In the genomic region with DNA sequence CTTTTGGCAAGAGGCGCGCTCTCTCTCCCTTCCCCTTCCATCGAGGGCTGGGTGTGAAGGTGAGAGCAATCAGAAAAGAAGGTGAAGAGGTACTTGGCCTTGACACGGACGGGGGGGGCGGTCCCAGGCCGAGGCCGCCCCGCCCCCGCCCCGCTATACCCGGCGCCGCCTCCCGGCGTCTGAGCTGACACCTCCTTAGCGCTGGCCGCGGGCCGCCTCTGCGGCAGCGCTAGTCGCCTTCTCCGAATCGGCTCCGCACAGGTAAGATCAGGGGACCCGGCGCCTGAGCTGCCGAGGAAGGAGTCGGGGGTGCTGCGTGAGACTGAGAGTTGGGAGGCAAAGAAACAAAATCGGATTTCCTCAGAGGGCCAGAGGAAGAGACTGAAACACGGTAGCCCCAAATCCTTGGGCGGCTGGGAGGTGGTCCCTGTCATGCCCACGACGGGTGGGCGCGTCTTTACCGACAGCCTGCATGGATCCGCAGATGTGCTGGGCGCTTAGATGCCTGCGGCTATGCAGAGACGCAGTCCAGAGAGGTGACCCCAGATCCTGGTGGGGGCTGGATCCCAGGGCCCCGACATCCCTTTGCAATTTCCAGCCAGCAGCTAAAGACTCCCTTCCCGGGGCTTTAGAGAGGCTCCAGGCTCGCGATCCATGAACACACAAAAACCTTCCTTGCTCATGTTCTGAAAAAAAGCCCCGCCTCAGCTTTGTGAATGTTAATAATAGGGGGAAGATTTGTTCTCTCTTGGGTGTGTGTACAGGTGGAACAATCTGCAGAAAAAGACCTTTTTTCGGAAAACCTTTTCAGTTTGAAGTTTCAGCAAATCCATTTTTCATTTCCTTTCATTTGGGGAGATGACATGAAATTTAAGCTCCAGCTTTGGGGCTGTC, we compare ENCODE assay signal across 9 cellular contexts. TPM values are rescaled to one million over a fixed set of nuclear protein-coding genes. Genes with fewer than 3 reads are reported as not detected.
DNase-seq lines count a peak whose midpoint lies in the region; ATAC-seq, FAIRE-seq and TF ChIP-seq lines count a peak whose summit lies in the region.
"Had no signal": no experiment of that assay in that cellular context is flagged by ENCODE, and none has a peak within 500 bp of the region (broad histone marks: within the 10 kb centered on the region; RNA-seq: fewer than 3 reads in every experiment).

A gene with protein sequence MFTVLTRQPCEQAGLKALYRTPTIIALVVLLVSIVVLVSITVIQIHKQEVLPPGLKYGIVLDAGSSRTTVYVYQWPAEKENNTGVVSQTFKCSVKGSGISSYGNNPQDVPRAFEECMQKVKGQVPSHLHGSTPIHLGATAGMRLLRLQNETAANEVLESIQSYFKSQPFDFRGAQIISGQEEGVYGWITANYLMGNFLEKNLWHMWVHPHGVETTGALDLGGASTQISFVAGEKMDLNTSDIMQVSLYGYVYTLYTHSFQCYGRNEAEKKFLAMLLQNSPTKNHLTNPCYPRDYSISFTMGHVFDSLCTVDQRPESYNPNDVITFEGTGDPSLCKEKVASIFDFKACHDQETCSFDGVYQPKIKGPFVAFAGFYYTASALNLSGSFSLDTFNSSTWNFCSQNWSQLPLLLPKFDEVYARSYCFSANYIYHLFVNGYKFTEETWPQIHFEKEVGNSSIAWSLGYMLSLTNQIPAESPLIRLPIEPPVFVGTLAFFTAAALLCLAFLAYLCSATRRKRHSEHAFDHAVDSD (plus strand): TSS at position 184 of the 894 bp plus-strand sequence. CDS start 874 bp downstream, outside the sequence.

- ATAC-seq in T-helper 17 cell (peak; percentile 87), GM21576 (IDR thresholded peaks at IDR 0.05; ENCODE audit: unreplicated experiment) (no peak), GM21786 (IDR thresholded peaks at IDR 0.05; ENCODE audit: unreplicated experiment) (no peak)

- peak within 1 kb of the TSS; percentile 46 to 51 (median 48) for H3K4me3 ChIP-seq in mammary epithelial cell (replicated peaks in 1 of 3; ENCODE audit: insufficient read depth in 1 of 3, low read depth in 2 of 3, low read length in 3 of 3)
- peak within 1 kb of the TSS; percentile 47 to 72 (median 66) for H3K4me3 ChIP-seq in keratinocyte (ENCODE audit: control insufficient read depth in 2 of 3, extremely low read depth in 1 of 3, insufficient read depth in 2 of 3, low read depth in 1 of 3, low read length in 3 of 3)

- no peaks in the 10 kb centered on the region for H3K79me2 ChIP-seq in mammary epithelial cell (ENCODE audit: insufficient read depth, low read length)
- no peaks in the 10 kb centered on the region for H3K79me2 ChIP-seq in keratinocyte (ENCODE audit: control insufficient read depth, insufficient read depth, low read length)

- DNase-seq in Daoy (ENCODE audit: low read depth) = peak; percentile 23
- DNase-seq in T-helper 17 cell = peak in 2 of 3 donors; percentile 9 to 16
- peak; percentile 39 for DNase-seq in mammary epithelial cell
- DNase-seq in keratinocyte (ENCODE audit: low read depth, low spot score) = no peak
- peak; percentile 29 to 55 for DNase-seq in stimulated activated CD4-positive, alpha-beta T cell treated with anti-CD3 and anti-CD28 coated beads, Interleukin-2, amount 100 ng/mL, for 24 hours
- no peak for DNase-seq in putamen (ENCODE audit: low spot score)

- H3K4me3 Mint-ChIP-seq in T-helper 17 cell = peak within 1 kb of the TSS; percentile 81

- H3K36me3 ChIP-seq in mammary epithelial cell (ENCODE audit: insufficient read depth, low read length) (no peaks in the 10 kb centered on the region), keratinocyte (ENCODE audit: control insufficient read depth in 2 of 2, extremely low read depth in 1 of 2, insufficient read depth in 2 of 2, low read length in 2 of 2) (no peaks in the 10 kb centered on the region)

- H3K9me3 ChIP-seq in T-helper 17 cell (ENCODE audit: control insufficient read depth, low read length, poor library complexity, severe bottlenecking) (no peaks in the 10 kb centered on the region), mammary epithelial cell (replicated peaks; ENCODE audit: insufficient read depth, low read length) (no peaks in the 10 kb centered on the region), keratinocyte (ENCODE audit: control insufficient read depth, low read depth, low read length) (no peaks in the 10 kb centered on the region)

- H3K27me3 Mint-ChIP-seq in T-helper 17 cell = peaks cover 34% of the 10 kb centered on the region

- peaks cover 5% of the 10 kb centered on the region for H3K36me3 Mint-ChIP-seq in T-helper 17 cell (ENCODE audit: low read depth)

- no peaks in the 10 kb centered on the region for H3K9me1 ChIP-seq in keratinocyte (ENCODE audit: control insufficient read depth, extremely low read depth, insufficient read depth, low read length)

- 20% methylated on average over 11 of the region's 49 CpGs for WGBS in mammary epithelial cell (ENCODE audit: low coverage, missing lambda C conversion rate)

- H2AFZ ChIP-seq in mammary epithelial cell (ENCODE audit: low read depth, low read length) = peak within 1 kb of the TSS; percentile 98
- peak within 1 kb of the TSS; percentile 88 for H2AFZ ChIP-seq in keratinocyte (ENCODE audit: control insufficient read depth, low read length)

- in situ Hi-C loops in mammary epithelial cell (cut with MboI; ENCODE audit: low sequenced_read_pairs in 2 of 2) = no loop called here

- dilution Hi-C loops in mammary epithelial cell (cut with HindIII; ENCODE audit: low sequenced_read_pairs) = no loop called here
- dilution Hi-C loops in keratinocyte (cut with MboI; ENCODE audit: extremely low pct_ligation_motif_present, low sequenced_read_pairs) = no loop called here

- TF ChIP-seq CTCF in mammary epithelial cell (conservative IDR thresholded peaks at IDR 0.05 in 1 of 2, IDR thresholded peaks at IDR 0.05 in 1 of 2; ENCODE audit: extremely low read depth in 1 of 2, insufficient read depth in 1 of 2, low read depth in 1 of 2, low read length in 2 of 2) (peak in 1 of 2 donors; percentile 2), keratinocyte (optimal IDR thresholded peaks at IDR 0.05 in 1 of 3, IDR thresholded peaks at IDR 0.05 in 1 of 3, conservative IDR thresholded peaks at IDR 0.05 in 1 of 3; ENCODE audit: extremely low read depth in 1 of 3, insufficient read depth in 2 of 3, low read length in 3 of 3) (no peak)

- H3K4me2 ChIP-seq in mammary epithelial cell (ENCODE audit: insufficient read depth, low read depth, low read length) (peak within 1 kb of the TSS; percentile 95), keratinocyte (ENCODE audit: control insufficient read depth, extremely low read depth, insufficient read depth, low read depth, low read length) (peak within 1 kb of the TSS; percentile 94)

- no peaks in the 10 kb centered on the region for H4K20me1 ChIP-seq in mammary epithelial cell (ENCODE audit: insufficient read depth, low read length)
- no peaks in the 10 kb centered on the region for H4K20me1 ChIP-seq in keratinocyte (ENCODE audit: control insufficient read depth, extremely low read depth, insufficient read depth, low read length)

- CTCF ChIA-PET in mammary epithelial cell (lab: Charles Lee; ENCODE audit: low non-redundant PET) = no interaction called here

- TSS peak; percentile 50 for BruUV-seq in mammary epithelial cell (replicated peaks; lab: Mats Ljungman, UMichigan)

- peaks cover 10% of the 10 kb centered on the region for H3K4me1 ChIP-seq in mammary epithelial cell (ENCODE audit: insufficient read depth, low read length)
- peaks cover 20% of the 10 kb centered on the region for H3K4me1 ChIP-seq in keratinocyte (ENCODE audit: control insufficient read depth, extremely low read depth, insufficient read depth, low read length)

- H3K27me3 ChIP-seq in mammary epithelial cell (ENCODE audit: insufficient read depth, low read length) (no peaks in the 10 kb centered on the region), keratinocyte (ENCODE audit: control insufficient read depth, extremely low read depth, insufficient read depth, low read length) (no peaks in the 10 kb centered on the region)

- FAIRE-seq in keratinocyte (lab: Jason Lieb, UNC) = no peak

- no peak within 1 kb of the TSS for H3K27ac ChIP-seq in mammary epithelial cell (ENCODE audit: insufficient read depth, low read depth, low read length)
- peak within 1 kb of the TSS; percentile 50 for H3K27ac ChIP-seq in keratinocyte (ENCODE audit: control insufficient read depth, insufficient read depth, low read length)

- intact Hi-C loops in mammary epithelial cell (cut with micrococcal nuclease) = loop anchor here (2.0 kb wide), 1 partner anchor 70 kb away; a partner anchor contains a TSS

- H3K27ac Mint-ChIP-seq in T-helper 17 cell = no peak within 1 kb of the TSS

- no peak within 1 kb of the TSS for H3K9ac ChIP-seq in mammary epithelial cell (ENCODE audit: insufficient read depth, low read length)
- peak within 1 kb of the TSS; percentile 73 for H3K9ac ChIP-seq in keratinocyte (ENCODE audit: control insufficient read depth, extremely low read depth, insufficient read depth, low read length)

- H3K4me1 Mint-ChIP-seq in T-helper 17 cell = peaks cover 11% of the 10 kb centered on the region

RNA-seq across cellular contexts. Expression of the gene that starts here (rescaled TPM):
- total RNA-seq in Daoy (2014; rRNA removed; shearing (Covaris generic)) = 4.2 TPM in 1 of 2 replicates, not detected in the other
- not detected for total RNA-seq in T-helper 17 cell
- total RNA-seq in mammary epithelial cell = 10 to 100 TPM in 1 of 2 donors, 1 to 10 TPM in 1; 4.8 to 11.5 TPM
- 1.6 TPM for polyA plus RNA-seq in mammary epithelial cell
- polyA minus RNA-seq in mammary epithelial cell = not detected
- 11.5 to 20.5 TPM (median 12.9 TPM) in 3 replicates for polyA plus RNA-seq in keratinocyte
- polyA plus RNA-seq in keratinocyte (2011; ENCODE audit: low read depth) = 1.4 TPM
- 10.6 and 16.3 TPM in 2 replicates for polyA plus RNA-seq in keratinocyte (2011; cell fraction: cytosol; rRNA removed)
- 17.2 and 21.0 TPM in 2 replicates for polyA plus RNA-seq in keratinocyte (2011; cell fraction: nucleus; rRNA removed)
- 2.1 and 5.7 TPM in 2 replicates for polyA plus RNA-seq in keratinocyte (2012; ENCODE audit: low replicate concordance)
- 5.1 to 16.3 TPM (median 10.5 TPM) in 3 replicates for polyA minus RNA-seq in keratinocyte
- 10.6 TPM for polyA minus RNA-seq in keratinocyte (2011; cell fraction: cytosol; rRNA and poly(A)+ RNA removed)
- 7.1 and 10.6 TPM in 2 replicates for polyA minus RNA-seq in keratinocyte (2011; cell fraction: nucleus; rRNA and poly(A)+ RNA removed)
- total RNA-seq: glomerular endothelial cell had no signal

Comparison
In these comparisons a context has a peak if more than half of its experiments do, and no peak if none do; other contexts are left out.
1. Peak in DNase-seq and ATAC-seq in T-helper 17 cell; RNA of the gene not detected or under 1 TPM.
2. DNase-seq: peak in Daoy (single experiment), mammary epithelial cell (single experiment) and stimulated activated CD4-positive, alpha-beta T cell treated with anti-CD3 and anti-CD28 coated beads, Interleukin-2, amount 100 ng/mL, for 24 hours (2 of 2); none in keratinocyte (single experiment) and putamen (single experiment).